1 cellular context compared by ENCODE assay signal in genomic region chr9:14243514-14244042, GRCh38.
TF ChIP-seq lines count a peak whose summit lies in the region.

No MANE protein-coding gene starts in this region.

TF ChIP-seq in HEK293, 187 proteins besides CTCF, POLR2A, EP300 and RAD21 (continued from another document):
- TF ChIP-seq ZNF513 (tag by site-specific recombination; IDR thresholded peaks at IDR 0.05): no peak
- peak; percentile 73 for TF ChIP-seq ATF2 (tag by site-specific recombination; IDR thresholded peaks at IDR 0.05; ENCODE audit: low read depth)
- no peak for TF ChIP-seq ZNF24 (tag by site-specific recombination; IDR thresholded peaks at IDR 0.05)
- peak; percentile 67; the same call in 1 of the 2 replicates for TF ChIP-seq ZBTB44 (tag by site-specific recombination; IDR thresholded peaks at IDR 0.05)
- TF ChIP-seq ZSCAN5A (tag by site-specific recombination; IDR thresholded peaks at IDR 0.05): no peak
- no peak for TF ChIP-seq REPIN1 (tag by site-specific recombination; IDR thresholded peaks at IDR 0.05; ENCODE audit: low read depth)
